Comparison of ENCODE assay signal across 8 cellular contexts in genomic region chr21:25735221-25735894, GRCh38. TPM values are rescaled to one million over a fixed set of nuclear protein-coding genes. Genes with fewer than 3 reads are reported as not detected.
DNase-seq lines count a peak whose midpoint lies in the region; TF ChIP-seq lines count a peak whose summit lies in the region.

No MANE protein-coding gene starts in this region.

- peak overlapping the region; percentile 79 for H3K4me3 ChIP-seq in LNCaP clone FGC (ENCODE audit: low read depth, low read length)
- peak overlapping the region; percentile 76 for H3K4me3 ChIP-seq in neuron (ENCODE audit: low read length)

- DNase-seq in Daoy (ENCODE audit: low read depth), result peak; percentile 90
- DNase-seq in GOT3 (lab: John Stamatoyannopoulos, UW), result peak; percentile 77
- no peak for DNase-seq in LNCaP clone FGC (ENCODE audit: low read depth)
- DNase-seq in SHP77 treated with DMSO at 0.1 percent for 48 hours (lab: John Stamatoyannopoulos, UW), result peak; percentile 69
- DNase-seq in activated naive CD4-positive, alpha-beta T cell (lab: John Stamatoyannopoulos, UW), result peak; percentile 76 to 84 (median 78)
- DNase-seq in foreskin melanocyte, result peak; percentile 79
- peak; percentile 82 for DNase-seq in stromal cell of bone marrow (ENCODE audit: low read depth)

- peaks cover 25% of the 10 kb centered on the region for H3K4me1 ChIP-seq in neuron (ENCODE audit: insufficient read depth, low read length)

- H3K36me3 ChIP-seq in neuron (ENCODE audit: insufficient read depth, low read length), result no peaks in the 10 kb centered on the region

- no peak for TF ChIP-seq CTCF in LNCaP clone FGC (IDR thresholded peaks at IDR 0.05; ENCODE audit: control insufficient read depth, extremely low read depth, insufficient read depth)

- peak overlapping the region; percentile 61 for H2AFZ ChIP-seq in neuron (ENCODE audit: low read depth, low read length)

- H3K9me3 ChIP-seq in neuron (ENCODE audit: low read length), result no peaks in the 10 kb centered on the region

- H3K27me3 ChIP-seq in neuron (ENCODE audit: insufficient read depth, low read length), result no peaks in the 10 kb centered on the region

RNA-seq across cellular contexts. Expression of gene GABPA, which starts 0.6 kb away (rescaled TPM):
- 20.4 and 21.0 TPM in 2 replicates for total RNA-seq in Daoy (2014; rRNA removed; shearing (Covaris generic))

RNA-seq across cellular contexts. Expression of gene ATP5PF, which starts 0.7 kb away (rescaled TPM):
- total RNA-seq in Daoy (2014; rRNA removed; shearing (Covaris generic)), result 115 and 161 TPM in 2 replicates
